In the genomic region with DNA sequence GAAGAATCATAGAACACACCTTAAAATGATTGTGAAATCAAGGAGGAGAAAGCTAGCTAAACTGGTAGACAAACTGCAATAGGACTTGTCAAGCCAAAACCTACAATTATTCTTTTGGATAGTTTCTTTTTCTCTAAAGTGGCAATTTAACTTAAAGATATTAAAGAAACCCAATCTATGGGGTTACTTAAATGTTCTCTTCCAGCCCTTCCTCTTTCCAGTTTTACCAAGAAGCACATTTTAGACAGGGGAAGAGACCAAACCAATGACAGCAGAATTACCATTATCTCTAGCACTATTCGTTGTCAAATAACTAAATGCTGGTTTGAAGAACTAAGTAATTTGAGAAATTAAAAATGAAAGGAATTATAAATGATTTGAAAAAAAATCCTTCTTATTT, we compare ENCODE assay signal across 8 cellular contexts. TPM values are rescaled to one million over a fixed set of nuclear protein-coding genes. Genes with fewer than 3 reads are reported as not detected.
A peak's percentile ranks its signal among the peaks of the same experiment; 100 is the strongest.
DNase-seq lines count a peak whose midpoint lies in the region; ATAC-seq and TF ChIP-seq lines count a peak whose summit lies in the region.

No MANE protein-coding gene starts in this region.

- no peaks in the 10 kb centered on the region; the same call in 1 of the 2 replicates for H3K79me2 ChIP-seq in OCI-LY1 (ENCODE audit: insufficient read depth, low read length)

- no peaks in the 10 kb centered on the region for H3K9me2 ChIP-seq in OCI-LY1 (ENCODE audit: low read depth, low read length)

- H3K27ac ChIP-seq in OCI-LY1 (ENCODE audit: low read depth, low read length, poor library complexity, severe bottlenecking), result peak overlapping the region; percentile 84
- H3K27ac ChIP-seq in endodermal cell (ENCODE audit: low read depth, low read length), result no peak overlapping the region

- no peak for TF ChIP-seq CTCF in GM06990 (IDR thresholded peaks at IDR 0.05; ENCODE audit: insufficient read depth, low read length, poor library complexity, severe bottlenecking)
- no peak for TF ChIP-seq CTCF in OCI-LY1 (IDR thresholded peaks at IDR 0.05; ENCODE audit: low read length)
- no peak for TF ChIP-seq CTCF in endodermal cell (conservative IDR thresholded peaks at IDR 0.05)

- H3K36me3 ChIP-seq in GM06990 (ENCODE audit: control insufficient read depth, insufficient read depth, low read length), result no peaks in the 10 kb centered on the region
- H3K36me3 ChIP-seq in OCI-LY1 (ENCODE audit: insufficient read depth, low read length), result peaks cover 13% of the 10 kb centered on the region; the same call in 1 of the 2 replicates
- H3K36me3 ChIP-seq in endodermal cell (ENCODE audit: control insufficient read depth, insufficient read depth, low read length), result no peaks in the 10 kb centered on the region
- H3K36me3 ChIP-seq in HAP-1 (replicated peaks), result no peaks in the 10 kb centered on the region

- WGBS in endodermal cell (ENCODE audit: insufficient coverage in 1 of 2, insufficient read length in 1 of 2), 2 experiments, result no CpG with 5 or more reads among the region's 1 CpG

- ATAC-seq in GM19467 (IDR thresholded peaks at IDR 0.05; ENCODE audit: unreplicated experiment), result no peak

- H3K4me1 Mint-ChIP-seq in endodermal cell, result peaks cover 3% of the 10 kb centered on the region

- no peaks in the 10 kb centered on the region for H4K20me1 ChIP-seq in OCI-LY1 (ENCODE audit: insufficient read depth, low read length)

- H3K36me3 Mint-ChIP-seq in endodermal cell (ENCODE audit: low read depth), result no peaks in the 10 kb centered on the region

- H3K27me3 ChIP-seq in GM06990 (replicated peaks; ENCODE audit: control insufficient read depth, insufficient read depth, low read length) (no peaks in the 10 kb centered on the region), OCI-LY1 (ENCODE audit: insufficient read depth, low read length) (no peaks in the 10 kb centered on the region), endodermal cell (ENCODE audit: control insufficient read depth, insufficient read depth, low read length, poor library complexity, severe bottlenecking) (peaks cover 28% of the 10 kb centered on the region), HAP-1 (ENCODE audit: low read depth) (peaks cover 25% of the 10 kb centered on the region)

- DNase-seq in GM06990 (ENCODE audit: extremely low read depth, insufficient read length) (no peak), endodermal cell (no peak), pons (ENCODE audit: low spot score) (peak; percentile 24), HAP-1 (ENCODE audit: low spot score in 2 of 2) (no peak), HCEC 1CT (no peak)
- no peak for DNase-seq in stimulated activated CD4-positive, alpha-beta T cell treated with anti-CD3 and anti-CD28 coated beads, Interleukin-2, amount 100 ng/mL, for 24 hours

- H3K9ac ChIP-seq in OCI-LY1 (ENCODE audit: low read length) (peak overlapping the region; percentile 87), endodermal cell (ENCODE audit: extremely low read depth, low read length, poor library complexity, severe bottlenecking) (no peak overlapping the region)

- H3K27ac Mint-ChIP-seq in endodermal cell, result no peak overlapping the region

- H3K4me3 ChIP-seq in GM06990 (replicated peaks; ENCODE audit: low read depth, low read length) (peak overlapping the region; percentile 87), OCI-LY1 (ENCODE audit: low read depth, low read length, poor library complexity, severe bottlenecking) (peak overlapping the region; percentile 77), endodermal cell (ENCODE audit: low read length) (peak overlapping the region; percentile 90), HAP-1 (no peak overlapping the region)

- peaks cover 27% of the 10 kb centered on the region for H3K27me3 Mint-ChIP-seq in endodermal cell (ENCODE audit: insufficient read depth)

- H3K9me3 ChIP-seq in OCI-LY1 (ENCODE audit: low read length), result no peaks in the 10 kb centered on the region
- no peaks in the 10 kb centered on the region for H3K9me3 ChIP-seq in endodermal cell (ENCODE audit: control insufficient read depth, low read length)
- H3K9me3 ChIP-seq in HAP-1, result no peaks in the 10 kb centered on the region

- H3K4me1 ChIP-seq in OCI-LY1 (ENCODE audit: insufficient read depth, low read length, severe bottlenecking) (peaks cover 23% of the 10 kb centered on the region), endodermal cell (ENCODE audit: control insufficient read depth, insufficient read depth, low read length) (no peaks in the 10 kb centered on the region), HAP-1 (no peaks in the 10 kb centered on the region)

- peak overlapping the region; percentile 72 for H3K4me3 Mint-ChIP-seq in endodermal cell

- no peaks in the 10 kb centered on the region for H3F3A ChIP-seq in OCI-LY1 (ENCODE audit: insufficient read depth, low read length)

- peak overlapping the region; percentile 76 for H2AFZ ChIP-seq in OCI-LY1 (ENCODE audit: low read length)

- in situ Hi-C loops in HAP-1 (cut with MboI; ENCODE audit: low sequenced_read_pairs), result no loop called here

- H3K9me3 Mint-ChIP-seq in endodermal cell, result no peaks in the 10 kb centered on the region

- H3K4me2 ChIP-seq in OCI-LY1 (ENCODE audit: low read length), result peak overlapping the region; percentile 100

RNA-seq across cellular contexts. Expression of a gene that starts 0.7 kb away (rescaled TPM):
- 1 to 10 TPM; 2.2 to 3.6 TPM for total RNA-seq in endodermal cell
- polyA plus RNA-seq in endodermal cell (2013, experiment 1 of 2), result 1.4 TPM
- polyA plus RNA-seq in endodermal cell (2013, experiment 2 of 2), result 1.2 TPM
